In genomic region chr19:34208485-34208884, GRCh38 we compare ENCODE assay signal across 23 cellular contexts. TPM values are rescaled to one million over a fixed set of nuclear protein-coding genes. Genes with fewer than 3 reads are reported as not detected.
DNase-seq lines count a peak whose midpoint lies in the region; ATAC-seq, FAIRE-seq and TF ChIP-seq lines count a peak whose summit lies in the region.
"Had no signal": no experiment of that assay in that cellular context is flagged by ENCODE, and none has a peak within 500 bp of the region (broad histone marks: within the 10 kb centered on the region; RNA-seq: fewer than 3 reads in every experiment).

No MANE protein-coding gene starts in this region.

- no peak for TF ChIP-seq EP300 in A549 (IDR thresholded peaks at IDR 0.05)

- no peak for DNase-seq in A549 (ENCODE audit: low read depth in 1 of 2, low spot score in 1 of 2)
- DNase-seq in CD4-positive, CD25-positive, alpha-beta regulatory T cell = no peak
- DNase-seq in WTC11 (ENCODE audit: low spot score) = no peak
- no peak for DNase-seq in nephron progenitor cell
- no peak for DNase-seq in activated CD8-positive, alpha-beta memory T cell treated with anti-CD3 and anti-CD28 coated beads, Interleukin-2, amount 10 ng/mL, durations not matched to agents 7 days and 5 days
- no peak for DNase-seq in head of caudate nucleus
- DNase-seq: 8988T; CD4-positive, alpha-beta T cell; CD8-positive, alpha-beta memory T cell; DMS 273 treated with DMSO at 0.1 percent for 48 hours; DMS79; EL; GDM1; H9; HFFc6 had no signal

- TF ChIP-seq CTCF in A549 (IDR thresholded peaks at IDR 0.05) = no peak
- TF ChIP-seq CTCF in WTC11 (IDR thresholded peaks at IDR 0.05) = no peak
- TF ChIP-seq CTCF in nephron progenitor cell (IDR thresholded peaks at IDR 0.05) = no peak

- no peaks in the 10 kb centered on the region for H3K27me3 Mint-ChIP-seq in CD4-positive, CD25-positive, alpha-beta regulatory T cell
- H3K27me3 Mint-ChIP-seq in WTC11 (ENCODE audit: low read depth) (no peaks in the 10 kb centered on the region), nephron progenitor cell (ENCODE audit: low read depth, poor library complexity) (no peaks in the 10 kb centered on the region)
- H3K27me3 Mint-ChIP-seq in activated CD8-positive, alpha-beta memory T cell treated with anti-CD3 and anti-CD28 coated beads, Interleukin-2, amount 10 ng/mL, durations not matched to agents 7 days and 5 days = no peaks in the 10 kb centered on the region
- H3K27me3 Mint-ChIP-seq: CD4-positive, alpha-beta T cell; CD8-positive, alpha-beta memory T cell had no signal

- H3K4me1 Mint-ChIP-seq in CD4-positive, CD25-positive, alpha-beta regulatory T cell = peaks cover 2 to 16% (median 12%) of the 10 kb centered on the region in 4 donors
- H3K4me1 Mint-ChIP-seq in WTC11 (no peaks in the 10 kb centered on the region), nephron progenitor cell (no peaks in the 10 kb centered on the region)
- no peaks in the 10 kb centered on the region for H3K4me1 Mint-ChIP-seq in activated CD8-positive, alpha-beta memory T cell treated with anti-CD3 and anti-CD28 coated beads, Interleukin-2, amount 10 ng/mL, durations not matched to agents 7 days and 5 days
- H3K4me1 Mint-ChIP-seq: GM23338, H9 had no signal

- POLR2A ChIA-PET in A549 (lab: Yijun Ruan, JAX) = no interaction called here
- POLR2A ChIA-PET in WTC11 (lab: Charles Lee) = no interaction called here

- H3K4me1 ChIP-seq in A549 = peaks cover under 1% of the 10 kb centered on the region; the same call in 2 of the 3 replicates
- no peaks in the 10 kb centered on the region for H3K4me1 ChIP-seq in CD4-positive, CD25-positive, alpha-beta regulatory T cell (ENCODE audit: control insufficient read depth, insufficient read depth, low read length, poor library complexity, severe bottlenecking)
- H3K4me1 ChIP-seq: BLaER1 had no signal

- no peaks in the 10 kb centered on the region for H3K9me3 ChIP-seq in A549
- no peaks in the 10 kb centered on the region for H3K9me3 ChIP-seq in CD4-positive, CD25-positive, alpha-beta regulatory T cell (ENCODE audit: control insufficient read depth in 2 of 2, low read length in 2 of 2)
- H3K9me3 ChIP-seq: BLaER1 had no signal

- no peak overlapping the region for H3K27ac ChIP-seq in A549
- no peak overlapping the region for H3K27ac ChIP-seq in CD4-positive, CD25-positive, alpha-beta regulatory T cell (ENCODE audit: insufficient read depth, low read length, poor library complexity, severe bottlenecking)
- H3K27ac ChIP-seq: BLaER1, C4-2B had no signal

- no peaks in the 10 kb centered on the region for H3K27me3 ChIP-seq in CD4-positive, CD25-positive, alpha-beta regulatory T cell (ENCODE audit: control insufficient read depth, insufficient read depth, low read length)
- H3K27me3 ChIP-seq: BLaER1 had no signal

- peaks cover 17% of the 10 kb centered on the region for H3K36me3 Mint-ChIP-seq in CD4-positive, CD25-positive, alpha-beta regulatory T cell
- H3K36me3 Mint-ChIP-seq in WTC11 (peaks cover 33% of the 10 kb centered on the region), nephron progenitor cell (ENCODE audit: low read depth) (peaks cover 71% of the 10 kb centered on the region)
- peaks cover 24% of the 10 kb centered on the region for H3K36me3 Mint-ChIP-seq in activated CD8-positive, alpha-beta memory T cell treated with anti-CD3 and anti-CD28 coated beads, Interleukin-2, amount 10 ng/mL, durations not matched to agents 7 days and 5 days

- H3K4me3 ChIP-seq in A549 = no peak overlapping the region
- H3K4me3 ChIP-seq in CD4-positive, CD25-positive, alpha-beta regulatory T cell (ENCODE audit: low read depth, low read length) = no peak overlapping the region
- H3K4me3 ChIP-seq: BLaER1, GM12878, GM23338 had no signal

- H3K36me3 ChIP-seq in CD4-positive, CD25-positive, alpha-beta regulatory T cell (ENCODE audit: control insufficient read depth, insufficient read depth, low read length) = peaks cover 49% of the 10 kb centered on the region

- no peak overlapping the region for H3K4me2 ChIP-seq in A549
- H3K4me2 ChIP-seq: BLaER1, GM23338 had no signal

- peaks cover 0 to 2% (median 0%) of the 10 kb centered on the region in 7 donors for H3K9me3 Mint-ChIP-seq in CD4-positive, CD25-positive, alpha-beta regulatory T cell
- H3K9me3 Mint-ChIP-seq in WTC11 (no peaks in the 10 kb centered on the region), nephron progenitor cell (no peaks in the 10 kb centered on the region)
- H3K9me3 Mint-ChIP-seq in activated CD8-positive, alpha-beta memory T cell treated with anti-CD3 and anti-CD28 coated beads, Interleukin-2, amount 10 ng/mL, durations not matched to agents 7 days and 5 days (ENCODE audit: low read depth) = no peaks in the 10 kb centered on the region
- H3K9me3 Mint-ChIP-seq: CD4-positive, alpha-beta T cell; CD8-positive, alpha-beta memory T cell; GM23338; H9; HFFc6 had no signal

- 100% methylated on average over 1 of the region's 1 CpG for WGBS in A549 (ENCODE audit: missing lambda C conversion rate)

- TF ChIP-seq POLR2A in A549 (IDR thresholded peaks at IDR 0.05; ENCODE audit: low read length) = no peak

- intact Hi-C loops in head of caudate nucleus (cut with DNase I) = no loop called here

- H3K4me3 Mint-ChIP-seq in CD4-positive, CD25-positive, alpha-beta regulatory T cell = no peak overlapping the region
- H3K4me3 Mint-ChIP-seq in WTC11 = no peak overlapping the region
- no peak overlapping the region for H3K4me3 Mint-ChIP-seq in nephron progenitor cell
- H3K4me3 Mint-ChIP-seq in activated CD8-positive, alpha-beta memory T cell treated with anti-CD3 and anti-CD28 coated beads, Interleukin-2, amount 10 ng/mL, durations not matched to agents 7 days and 5 days = no peak overlapping the region
- H3K4me3 Mint-ChIP-seq: CD4-positive, alpha-beta T cell; CD8-positive, alpha-beta memory T cell; GM23338; H9; HFFc6 had no signal

- no peak for TF ChIP-seq RAD21 in A549 (conservative IDR thresholded peaks at IDR 0.05 in 1 of 2, IDR thresholded peaks at IDR 0.05 in 1 of 2)

- FAIRE-seq in A549 (lab: Jason Lieb, UNC) = no peak
- FAIRE-seq: D721Med, GM12878, GM18507 had no signal

- peak; percentile 51 to 54; a peak in 3 of 6 replicates for ATAC-seq in A549
- no peak for ATAC-seq in CD4-positive, CD25-positive, alpha-beta regulatory T cell (ENCODE audit: low read depth in 2 of 2)
- ATAC-seq in WTC11 = no peak
- ATAC-seq in activated CD8-positive, alpha-beta memory T cell treated with anti-CD3 and anti-CD28 coated beads, Interleukin-2, amount 10 ng/mL, durations not matched to agents 7 days and 5 days = no peak
- no peak for ATAC-seq in HG03045 (IDR thresholded peaks at IDR 0.05; ENCODE audit: unreplicated experiment)
- ATAC-seq: GM12878, GM23338, HCT116 had no signal

- CTCF ChIA-PET in A549 (lab: Yijun Ruan, JAX) = interaction anchor here (0.8 to 6.5 kb wide), 8 partner anchors 12 to 430 kb away, joined by 3 to 47 read pairs (median 5); no protein-coding TSS in a partner anchor
- CTCF ChIA-PET in WTC11 (lab: Charles Lee) = no interaction called here
- CTCF ChIA-PET in activated CD8-positive, alpha-beta memory T cell treated with anti-CD3 and anti-CD28 coated beads, Interleukin-2, amount 10 ng/mL, durations not matched to agents 7 days and 5 days (lab: Charles Lee) = interaction anchor here (1.0 to 1.1 kb wide), 4 partner anchors 10 to 138 kb away, joined by 3 read pairs; no protein-coding TSS in a partner anchor

- H3K27ac Mint-ChIP-seq in CD4-positive, CD25-positive, alpha-beta regulatory T cell = peak overlapping the region in 2 of 3 donors; percentile 40 to 67
- H3K27ac Mint-ChIP-seq in WTC11 (peak overlapping the region; percentile 60; the same call in 1 of the 2 replicates), nephron progenitor cell (peak overlapping the region; percentile 83)
- H3K27ac Mint-ChIP-seq in activated CD8-positive, alpha-beta memory T cell treated with anti-CD3 and anti-CD28 coated beads, Interleukin-2, amount 10 ng/mL, durations not matched to agents 7 days and 5 days = no peak overlapping the region
- H3K27ac Mint-ChIP-seq: CD4-positive, alpha-beta T cell; HFFc6 had no signal

TF ChIP-seq in A549, 52 proteins besides CTCF, POLR2A, EP300 and RAD21 (continues in another document):
- no peak for TF ChIP-seq HOXB5 (CRISPR knock-in tag; IDR thresholded peaks at IDR 0.05)
- TF ChIP-seq RNF2 (IDR thresholded peaks at IDR 0.05; ENCODE audit: borderline replicate concordance, low read depth) = no peak
- no peak for TF ChIP-seq RCOR1 (IDR thresholded peaks at IDR 0.05; ENCODE audit: low read depth, low read length)
- TF ChIP-seq FOSL2 (IDR thresholded peaks at IDR 0.05) = no peak
- TF ChIP-seq FOSL2 (CRISPR knock-in tag; IDR thresholded peaks at IDR 0.05) = no peak
- no peak for TF ChIP-seq PHF8 (IDR thresholded peaks at IDR 0.05; ENCODE audit: borderline replicate concordance, low read depth)

TF ChIP-seq in WTC11, 78 proteins besides CTCF, POLR2A, EP300 and RAD21 (continues in another document):
- TF ChIP-seq RORB (CRISPR knock-in tag; IDR thresholded peaks at IDR 0.05) = no peak

RNA-seq across cellular contexts. Expression of gene LSM14A, which starts 36.2 kb away (rescaled TPM):
- 264 and 278 TPM in 2 replicates for polyA plus RNA-seq in A549 (2011; rRNA removed)
- 272 and 304 TPM in 2 replicates for polyA plus RNA-seq in A549 (2012; cell fraction: cytosol; rRNA removed)
- 99.0 and 113 TPM in 2 replicates for polyA plus RNA-seq in A549 (2012; cell fraction: nucleus; rRNA removed)
- polyA plus RNA-seq in A549 (2017; fragmentation: RNase III; extraction: RNeasy Plus Mini Kit Qiagen cat#74134 plus additional on column Dnase treatment) = 227 to 253 TPM (median 241 TPM) in 3 replicates
- 269 and 305 TPM in 2 replicates for polyA minus RNA-seq in A549 (2011; rRNA and poly(A)+ RNA removed)
- 162 TPM for total RNA-seq in CD4-positive, CD25-positive, alpha-beta regulatory T cell
- polyA plus RNA-seq in CD4-positive, CD25-positive, alpha-beta regulatory T cell = 100 to 1,000 TPM; 133 to 175 (median 147) TPM
- 161 to 178 TPM (median 173 TPM) in 3 replicates for total RNA-seq in WTC11 (2021)
- 100 to 1,000 TPM; 112 to 116 TPM for total RNA-seq in activated CD8-positive, alpha-beta memory T cell treated with anti-CD3 and anti-CD28 coated beads, Interleukin-2, amount 10 ng/mL, durations not matched to agents 7 days and 5 days

RNA-seq across cellular contexts. Expression of gene GARRE1, which starts 45.9 kb away (rescaled TPM):
- 19.4 and 20.0 TPM in 2 replicates for polyA plus RNA-seq in A549 (2011; rRNA removed)
- polyA plus RNA-seq in A549 (2012; cell fraction: cytosol; rRNA removed) = 10.9 and 13.3 TPM in 2 replicates
- 15.7 and 23.1 TPM in 2 replicates for polyA plus RNA-seq in A549 (2012; cell fraction: nucleus; rRNA removed)
- 9.0 to 9.6 TPM (median 9.1 TPM) in 3 replicates for polyA plus RNA-seq in A549 (2017; fragmentation: RNase III; extraction: RNeasy Plus Mini Kit Qiagen cat#74134 plus additional on column Dnase treatment)
- 21.1 and 21.2 TPM in 2 replicates for polyA minus RNA-seq in A549 (2011; rRNA and poly(A)+ RNA removed)
- 47.4 TPM for total RNA-seq in CD4-positive, CD25-positive, alpha-beta regulatory T cell
- polyA plus RNA-seq in CD4-positive, CD25-positive, alpha-beta regulatory T cell = 1 to 10 TPM; 3.2 to 6.6 (median 4.5) TPM
- 16.7 to 20.8 TPM (median 19.8 TPM) in 3 replicates for total RNA-seq in WTC11 (2021)
- total RNA-seq in activated CD8-positive, alpha-beta memory T cell treated with anti-CD3 and anti-CD28 coated beads, Interleukin-2, amount 10 ng/mL, durations not matched to agents 7 days and 5 days = 1 to 10 TPM; 8.1 to 9.3 TPM

Comparison
In these comparisons a context has a peak if more than half of its experiments do, and no peak if none do; other contexts are left out.
1. ATAC-seq: peak in A549 (2 of 2); none in CD4-positive, CD25-positive, alpha-beta regulatory T cell (0 of 2), WTC11 (single experiment), activated CD8-positive, alpha-beta memory T cell treated with anti-CD3 and anti-CD28 coated beads, Interleukin-2, amount 10 ng/mL, durations not matched to agents 7 days and 5 days (single experiment) and HG03045 (single experiment).